1 cellular context compared by ENCODE assay signal in genomic region chr10:45558406-45558805, GRCh38.
TF ChIP-seq lines count a peak whose summit lies in the region.

No MANE protein-coding gene starts in this region.

TF ChIP-seq in SK-N-SH treated with all-trans-retinoic acid at 6 μM for 48 hours, 23 proteins besides CTCF, POLR2A, EP300 and RAD21 (continued from another document):
- TF ChIP-seq CREB5 (CRISPR knock-in tag; IDR thresholded peaks at IDR 0.05; ENCODE audit: low read depth) (no peak), TCF4 (CRISPR knock-in tag; IDR thresholded peaks at IDR 0.05; ENCODE audit: borderline replicate concordance) (no peak), BACH2 (CRISPR knock-in tag; IDR thresholded peaks at IDR 0.05; ENCODE audit: borderline replicate concordance) (no peak), ZNF70 (CRISPR knock-in tag; IDR thresholded peaks at IDR 0.05) (no peak), CSDC2 (CRISPR knock-in tag; IDR thresholded peaks at IDR 0.05) (no peak), PATZ1 (CRISPR knock-in tag; IDR thresholded peaks at IDR 0.05; ENCODE audit: borderline replicate concordance) (no peak), CSRNP3 (CRISPR knock-in tag; IDR thresholded peaks at IDR 0.05) (no peak), ARNTL (CRISPR knock-in tag; IDR thresholded peaks at IDR 0.05; ENCODE audit: borderline replicate concordance, low read depth) (no peak), SNAI2 (CRISPR knock-in tag; IDR thresholded peaks at IDR 0.05) (no peak), TOX (CRISPR knock-in tag; IDR thresholded peaks at IDR 0.05; ENCODE audit: borderline replicate concordance) (no peak), ZFP30 (CRISPR knock-in tag; IDR thresholded peaks at IDR 0.05) (no peak), ZNF8 (CRISPR knock-in tag; IDR thresholded peaks at IDR 0.05) (no peak), RARB (CRISPR knock-in tag; IDR thresholded peaks at IDR 0.05) (no peak)
